In genomic region chr10:21993360-21994001, GRCh38 we compare ENCODE assay signal across 8 cellular contexts. TPM values are rescaled to one million over a fixed set of nuclear protein-coding genes. Genes with fewer than 3 reads are reported as not detected.
DNase-seq lines count a peak whose midpoint lies in the region; ATAC-seq, FAIRE-seq and TF ChIP-seq lines count a peak whose summit lies in the region.

No MANE protein-coding gene starts in this region.

- H3K36me3 ChIP-seq in heart right ventricle (no peaks in the 10 kb centered on the region), transverse colon (no peaks in the 10 kb centered on the region)

- ATAC-seq in heart right ventricle (no peak), HG02571 (IDR thresholded peaks at IDR 0.05; ENCODE audit: unreplicated experiment) (no peak)

- H3K27ac ChIP-seq in heart right ventricle (no peak overlapping the region), transverse colon (no peak overlapping the region)

- no peak for TF ChIP-seq EP300 in transverse colon (IDR thresholded peaks at IDR 0.05; ENCODE audit: low read depth)

- H3K4me3 ChIP-seq in heart right ventricle (no peak overlapping the region), transverse colon (no peak overlapping the region)

- intact Hi-C loops in heart right ventricle (cut with DNase I) = loop anchor here in 5 of 10 donors (1.0 to 10.0 kb wide), 6 partner anchors 581 to 1074 kb away; no protein-coding TSS in a partner anchor
- intact Hi-C loops in cardiac septum (cut with DNase I) = no loop called here
- intact Hi-C loops in transverse colon (cut with DNase I; ENCODE audit: low total_unique reads) = no loop called here

- 71 to 81% methylated on average over 7 of the region's 7 CpGs for WGBS in heart right ventricle, 2 donors
- 56 to 65% methylated on average over 7 of the region's 7 CpGs for whole genome bisulfite sequencing in transverse colon (ENCODE audit: low coverage in 1 of 2), 2 donors

- in situ Hi-C loops in transverse colon (cut with MboI; ENCODE audit: low pct_ligation_motif_present in 1 of 4, low pct_unique_long_range_greater_than_20kb in 1 of 4, low sequenced_read_pairs in 3 of 4) = loop anchor here (10.0 to 25.0 kb wide), 5 partner anchors 444 to 991 kb away; partner anchors contain the start of gene PIP4K2A (in 1 of the 4)

- TF ChIP-seq POLR2A in transverse colon (IDR thresholded peaks at IDR 0.05) = no peak

- no peak for DNase-seq in heart right ventricle
- no peak for DNase-seq in cardiac septum (ENCODE audit: low spot score)
- peak; percentile 75 for DNase-seq in RKO (ENCODE audit: low spot score)
- peak; percentile 6 for DNase-seq in germinal center (ENCODE audit: low spot score)
- DNase-seq in transverse colon = no peak
- no peak for DNase-seq in hepatic stellate cell (ENCODE audit: low spot score)
- no peak for DNase-seq in HTR-8/SVneo (ENCODE audit: insufficient read length, low spot score)

- H3K4me1 ChIP-seq in heart right ventricle (peaks cover 0 to 27% (median 6%) of the 10 kb centered on the region in 9 donors), transverse colon (peaks cover 0 to 17% (median 6%) of the 10 kb centered on the region in 4 donors)

- no peak for FAIRE-seq in HTR-8/SVneo (lab: Jason Lieb, UNC)

- no peaks in the 10 kb centered on the region for H3K9me3 ChIP-seq in heart right ventricle
- no peaks in the 10 kb centered on the region for H3K9me3 ChIP-seq in transverse colon

- H3K27me3 ChIP-seq in heart right ventricle = no peaks in the 10 kb centered on the region
- no peaks in the 10 kb centered on the region for H3K27me3 ChIP-seq in transverse colon

- TF ChIP-seq CTCF in heart right ventricle (IDR thresholded peaks at IDR 0.05) (peak; percentile 26 to 69 (median 56)), transverse colon (IDR thresholded peaks at IDR 0.05) (peak; percentile 50 to 58 (median 53))

RNA-seq across cellular contexts. Expression of gene DNAJC1, which starts 10.0 kb away (rescaled TPM):
- total RNA-seq in heart right ventricle (10 to 100 TPM in 6 of 10 donors, 1 to 10 TPM in 4; 8.9 to 18.1 (median 11.4) TPM), cardiac septum (12.9 TPM), transverse colon (10 to 100 TPM; 18.5 to 71.7 (median 48.4) TPM)
- polyA plus RNA-seq in heart right ventricle = 10 to 100 TPM; 10.5 to 26.8 TPM

Comparison
In these comparisons a context has a peak if more than half of its experiments do, and no peak if none do; other contexts are left out.
1. DNase-seq: peak in RKO (single experiment) and germinal center (single experiment); none in heart right ventricle (0 of 2), cardiac septum (single experiment), transverse colon (single experiment), hepatic stellate cell (single experiment) and HTR-8/SVneo (single experiment).